In genomic region chr12:12356886-12357696, GRCh38 we compare ENCODE assay signal across 1 cellular context.
TF ChIP-seq lines count a peak whose summit lies in the region.

BORCS5 (plus strand) TSS chr12:12357078; CDS start chr12:12357452, 374 bp downstream.

TF ChIP-seq in HepG2, 621 proteins besides CTCF, POLR2A, EP300 and RAD21 (continued from another document and continues in another):
- TF ChIP-seq ARHGAP35 (CRISPR knock-in tag; IDR thresholded peaks at IDR 0.05; ENCODE audit: borderline replicate concordance) (peak; percentile 36; the same call in 1 of the 2 replicates), ZSCAN30 (CRISPR knock-in tag; IDR thresholded peaks at IDR 0.05) (no peak), CHCHD3 (CRISPR knock-in tag; IDR thresholded peaks at IDR 0.05) (peak; percentile 66; the same call in 1 of the 2 replicates), KDM3A (CRISPR knock-in tag; IDR thresholded peaks at IDR 0.05; ENCODE audit: low read depth) (peak; percentile 65; the same call in 1 of the 2 replicates), ZNF124 (CRISPR knock-in tag; IDR thresholded peaks at IDR 0.05) (peak; percentile 54; the same call in 1 of the 2 replicates), ZBTB7B (CRISPR knock-in tag; IDR thresholded peaks at IDR 0.05) (peak; percentile 60; the same call in 1 of the 2 replicates), SMARCE1 (IDR thresholded peaks at IDR 0.05; ENCODE audit: borderline replicate concordance) (no peak), ZNF121 (CRISPR knock-in tag; IDR thresholded peaks at IDR 0.05) (no peak), SP4 (CRISPR knock-in tag; IDR thresholded peaks at IDR 0.05) (peak; percentile 81), RNF2 (conservative IDR thresholded peaks at IDR 0.05; ENCODE audit: low read depth) (peak; percentile 65; the same call in 1 of the 2 replicates), ZNF772 (CRISPR knock-in tag; IDR thresholded peaks at IDR 0.05) (peak; percentile 93; the same call in 1 of the 2 replicates), ZKSCAN5 (CRISPR knock-in tag; IDR thresholded peaks at IDR 0.05) (no peak), HOXA9 (CRISPR knock-in tag; IDR thresholded peaks at IDR 0.05; ENCODE audit: borderline replicate concordance) (no peak), MLLT10 (CRISPR knock-in tag; IDR thresholded peaks at IDR 0.05) (no peak), STAG1 (CRISPR knock-in tag; IDR thresholded peaks at IDR 0.05) (peak; percentile 47), ZUFSP (CRISPR knock-in tag; IDR thresholded peaks at IDR 0.05; ENCODE audit: borderline replicate concordance) (no peak), CREB1 (IDR thresholded peaks at IDR 0.05) (peak; percentile 51), CREB1 (CRISPR knock-in tag; IDR thresholded peaks at IDR 0.05) (peak; percentile 89), SOX13 (IDR thresholded peaks at IDR 0.05) (no peak), SOX13 (CRISPR knock-in tag; conservative IDR thresholded peaks at IDR 0.05 in 1 of 2, IDR thresholded peaks at IDR 0.05 in 1 of 2) (no peak; a peak in 1 of 4 replicates), U2AF1 (optimal IDR thresholded peaks at IDR 0.05; ENCODE audit: low read depth, low read length) (no peak), HNRNPL (IDR thresholded peaks at IDR 0.05; ENCODE audit: low read depth, low read length) (0 out of 2 replicates have a peak, but pooled peaks have one; percentile 32), MAFK (conservative IDR thresholded peaks at IDR 0.05 in 1 of 2, IDR thresholded peaks at IDR 0.05 in 1 of 2; ENCODE audit: low read length in 2 of 2) (no peak), NFRKB (IDR thresholded peaks at IDR 0.05) (no peak), ZNF552 (CRISPR knock-in tag; IDR thresholded peaks at IDR 0.05; ENCODE audit: borderline replicate concordance) (no peak), ZKSCAN1 (IDR thresholded peaks at IDR 0.05; ENCODE audit: low read length) (no peak), HNRNPH1 (optimal IDR thresholded peaks at IDR 0.05; ENCODE audit: low read depth, low read length) (no peak), LBX2 (CRISPR knock-in tag; IDR thresholded peaks at IDR 0.05; ENCODE audit: borderline replicate concordance) (peak; percentile 67; the same call in 1 of the 2 replicates), ZNF713 (CRISPR knock-in tag; IDR thresholded peaks at IDR 0.05) (no peak), THRA (CRISPR knock-in tag; IDR thresholded peaks at IDR 0.05; ENCODE audit: borderline replicate concordance) (peak; percentile 36; the same call in 1 of the 2 replicates), SMARCC2 (IDR thresholded peaks at IDR 0.05) (no peak), HOXA3 (CRISPR knock-in tag; IDR thresholded peaks at IDR 0.05) (peak; percentile 62; the same call in 1 of the 2 replicates), ZNF550 (CRISPR knock-in tag; IDR thresholded peaks at IDR 0.05; ENCODE audit: borderline replicate concordance) (no peak), RORA (CRISPR knock-in tag; IDR thresholded peaks at IDR 0.05) (no peak), ZNF747 (CRISPR knock-in tag; IDR thresholded peaks at IDR 0.05; ENCODE audit: borderline replicate concordance) (peak; percentile 96), ZFP90 (CRISPR knock-in tag; IDR thresholded peaks at IDR 0.05; ENCODE audit: borderline replicate concordance) (no peak), PPARG (CRISPR knock-in tag; conservative IDR thresholded peaks at IDR 0.05) (no peak), TP53 (CRISPR knock-in tag; conservative IDR thresholded peaks at IDR 0.05) (no peak)
- TF ChIP-seq, protein P1, sequence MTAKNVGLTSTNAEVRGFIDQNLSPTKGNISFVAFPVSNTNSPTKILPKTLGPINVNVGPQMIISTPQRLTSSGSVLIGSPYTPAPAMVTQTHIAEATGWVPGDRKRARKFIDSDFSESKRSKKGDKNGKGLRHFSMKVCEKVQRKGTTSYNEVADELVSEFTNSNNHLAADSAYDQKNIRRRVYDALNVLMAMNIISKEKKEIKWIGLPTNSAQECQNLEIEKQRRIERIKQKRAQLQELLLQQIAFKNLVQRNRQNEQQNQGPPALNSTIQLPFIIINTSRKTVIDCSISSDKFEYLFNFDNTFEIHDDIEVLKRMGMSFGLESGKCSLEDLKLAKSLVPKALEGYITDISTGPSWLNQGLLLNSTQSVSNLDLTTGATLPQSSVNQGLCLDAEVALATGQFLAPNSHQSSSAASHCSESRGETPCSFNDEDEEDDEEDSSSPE (CRISPR knock-in tag; IDR thresholded peaks at IDR 0.05), result peak; percentile 74
- TF ChIP-seq, protein P2, sequence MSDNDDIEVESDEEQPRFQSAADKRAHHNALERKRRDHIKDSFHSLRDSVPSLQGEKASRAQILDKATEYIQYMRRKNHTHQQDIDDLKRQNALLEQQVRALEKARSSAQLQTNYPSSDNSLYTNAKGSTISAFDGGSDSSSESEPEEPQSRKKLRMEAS (IDR thresholded peaks at IDR 0.05), result peak; percentile 83
- TF ChIP-seq, protein P3, sequence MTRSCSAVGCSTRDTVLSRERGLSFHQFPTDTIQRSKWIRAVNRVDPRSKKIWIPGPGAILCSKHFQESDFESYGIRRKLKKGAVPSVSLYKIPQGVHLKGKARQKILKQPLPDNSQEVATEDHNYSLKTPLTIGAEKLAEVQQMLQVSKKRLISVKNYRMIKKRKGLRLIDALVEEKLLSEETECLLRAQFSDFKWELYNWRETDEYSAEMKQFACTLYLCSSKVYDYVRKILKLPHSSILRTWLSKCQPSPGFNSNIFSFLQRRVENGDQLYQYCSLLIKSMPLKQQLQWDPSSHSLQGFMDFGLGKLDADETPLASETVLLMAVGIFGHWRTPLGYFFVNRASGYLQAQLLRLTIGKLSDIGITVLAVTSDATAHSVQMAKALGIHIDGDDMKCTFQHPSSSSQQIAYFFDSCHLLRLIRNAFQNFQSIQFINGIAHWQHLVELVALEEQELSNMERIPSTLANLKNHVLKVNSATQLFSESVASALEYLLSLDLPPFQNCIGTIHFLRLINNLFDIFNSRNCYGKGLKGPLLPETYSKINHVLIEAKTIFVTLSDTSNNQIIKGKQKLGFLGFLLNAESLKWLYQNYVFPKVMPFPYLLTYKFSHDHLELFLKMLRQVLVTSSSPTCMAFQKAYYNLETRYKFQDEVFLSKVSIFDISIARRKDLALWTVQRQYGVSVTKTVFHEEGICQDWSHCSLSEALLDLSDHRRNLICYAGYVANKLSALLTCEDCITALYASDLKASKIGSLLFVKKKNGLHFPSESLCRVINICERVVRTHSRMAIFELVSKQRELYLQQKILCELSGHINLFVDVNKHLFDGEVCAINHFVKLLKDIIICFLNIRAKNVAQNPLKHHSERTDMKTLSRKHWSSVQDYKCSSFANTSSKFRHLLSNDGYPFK (CRISPR knock-in tag; IDR thresholded peaks at IDR 0.05; ENCODE audit: borderline replicate concordance), result no peak; the same call in none of the 2 replicates
- TF ChIP-seq, protein P4, sequence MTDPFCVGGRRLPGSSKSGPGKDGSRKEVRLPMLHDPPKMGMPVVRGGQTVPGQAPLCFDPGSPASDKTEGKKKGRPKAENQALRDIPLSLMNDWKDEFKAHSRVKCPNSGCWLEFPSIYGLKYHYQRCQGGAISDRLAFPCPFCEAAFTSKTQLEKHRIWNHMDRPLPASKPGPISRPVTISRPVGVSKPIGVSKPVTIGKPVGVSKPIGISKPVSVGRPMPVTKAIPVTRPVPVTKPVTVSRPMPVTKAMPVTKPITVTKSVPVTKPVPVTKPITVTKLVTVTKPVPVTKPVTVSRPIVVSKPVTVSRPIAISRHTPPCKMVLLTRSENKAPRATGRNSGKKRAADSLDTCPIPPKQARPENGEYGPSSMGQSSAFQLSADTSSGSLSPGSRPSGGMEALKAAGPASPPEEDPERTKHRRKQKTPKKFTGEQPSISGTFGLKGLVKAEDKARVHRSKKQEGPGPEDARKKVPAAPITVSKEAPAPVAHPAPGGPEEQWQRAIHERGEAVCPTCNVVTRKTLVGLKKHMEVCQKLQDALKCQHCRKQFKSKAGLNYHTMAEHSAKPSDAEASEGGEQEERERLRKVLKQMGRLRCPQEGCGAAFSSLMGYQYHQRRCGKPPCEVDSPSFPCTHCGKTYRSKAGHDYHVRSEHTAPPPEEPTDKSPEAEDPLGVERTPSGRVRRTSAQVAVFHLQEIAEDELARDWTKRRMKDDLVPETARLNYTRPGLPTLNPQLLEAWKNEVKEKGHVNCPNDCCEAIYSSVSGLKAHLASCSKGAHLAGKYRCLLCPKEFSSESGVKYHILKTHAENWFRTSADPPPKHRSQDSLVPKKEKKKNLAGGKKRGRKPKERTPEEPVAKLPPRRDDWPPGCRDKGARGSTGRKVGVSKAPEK (CRISPR knock-in tag; IDR thresholded peaks at IDR 0.05; ENCODE audit: borderline replicate concordance), result 0 out of 2 replicates have a peak, but pooled peaks have one; percentile 58
- TF ChIP-seq, protein P5, sequence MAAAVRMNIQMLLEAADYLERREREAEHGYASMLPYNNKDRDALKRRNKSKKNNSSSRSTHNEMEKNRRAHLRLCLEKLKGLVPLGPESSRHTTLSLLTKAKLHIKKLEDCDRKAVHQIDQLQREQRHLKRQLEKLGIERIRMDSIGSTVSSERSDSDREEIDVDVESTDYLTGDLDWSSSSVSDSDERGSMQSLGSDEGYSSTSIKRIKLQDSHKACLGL (CRISPR knock-in tag; IDR thresholded peaks at IDR 0.05), result peak; percentile 75; the same call in 1 of the 2 replicates
- TF ChIP-seq, protein P6, sequence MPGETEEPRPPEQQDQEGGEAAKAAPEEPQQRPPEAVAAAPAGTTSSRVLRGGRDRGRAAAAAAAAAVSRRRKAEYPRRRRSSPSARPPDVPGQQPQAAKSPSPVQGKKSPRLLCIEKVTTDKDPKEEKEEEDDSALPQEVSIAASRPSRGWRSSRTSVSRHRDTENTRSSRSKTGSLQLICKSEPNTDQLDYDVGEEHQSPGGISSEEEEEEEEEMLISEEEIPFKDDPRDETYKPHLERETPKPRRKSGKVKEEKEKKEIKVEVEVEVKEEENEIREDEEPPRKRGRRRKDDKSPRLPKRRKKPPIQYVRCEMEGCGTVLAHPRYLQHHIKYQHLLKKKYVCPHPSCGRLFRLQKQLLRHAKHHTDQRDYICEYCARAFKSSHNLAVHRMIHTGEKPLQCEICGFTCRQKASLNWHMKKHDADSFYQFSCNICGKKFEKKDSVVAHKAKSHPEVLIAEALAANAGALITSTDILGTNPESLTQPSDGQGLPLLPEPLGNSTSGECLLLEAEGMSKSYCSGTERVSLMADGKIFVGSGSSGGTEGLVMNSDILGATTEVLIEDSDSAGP (CRISPR knock-in tag; IDR thresholded peaks at IDR 0.05; ENCODE audit: borderline replicate concordance), result peak; percentile 96
- TF ChIP-seq, protein P7, sequence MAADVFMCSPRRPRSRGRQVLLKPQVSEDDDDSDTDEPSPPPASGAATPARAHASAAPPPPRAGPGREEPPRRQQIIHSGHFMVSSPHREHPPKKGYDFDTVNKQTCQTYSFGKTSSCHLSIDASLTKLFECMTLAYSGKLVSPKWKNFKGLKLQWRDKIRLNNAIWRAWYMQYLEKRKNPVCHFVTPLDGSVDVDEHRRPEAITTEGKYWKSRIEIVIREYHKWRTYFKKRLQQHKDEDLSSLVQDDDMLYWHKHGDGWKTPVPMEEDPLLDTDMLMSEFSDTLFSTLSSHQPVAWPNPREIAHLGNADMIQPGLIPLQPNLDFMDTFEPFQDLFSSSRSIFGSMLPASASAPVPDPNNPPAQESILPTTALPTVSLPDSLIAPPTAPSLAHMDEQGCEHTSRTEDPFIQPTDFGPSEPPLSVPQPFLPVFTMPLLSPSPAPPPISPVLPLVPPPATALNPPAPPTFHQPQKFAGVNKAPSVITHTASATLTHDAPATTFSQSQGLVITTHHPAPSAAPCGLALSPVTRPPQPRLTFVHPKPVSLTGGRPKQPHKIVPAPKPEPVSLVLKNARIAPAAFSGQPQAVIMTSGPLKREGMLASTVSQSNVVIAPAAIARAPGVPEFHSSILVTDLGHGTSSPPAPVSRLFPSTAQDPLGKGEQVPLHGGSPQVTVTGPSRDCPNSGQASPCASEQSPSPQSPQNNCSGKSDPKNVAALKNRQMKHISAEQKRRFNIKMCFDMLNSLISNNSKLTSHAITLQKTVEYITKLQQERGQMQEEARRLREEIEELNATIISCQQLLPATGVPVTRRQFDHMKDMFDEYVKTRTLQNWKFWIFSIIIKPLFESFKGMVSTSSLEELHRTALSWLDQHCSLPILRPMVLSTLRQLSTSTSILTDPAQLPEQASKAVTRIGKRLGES (CRISPR knock-in tag; IDR thresholded peaks at IDR 0.05; ENCODE audit: borderline replicate concordance), result no peak
- TF ChIP-seq, protein P8, sequence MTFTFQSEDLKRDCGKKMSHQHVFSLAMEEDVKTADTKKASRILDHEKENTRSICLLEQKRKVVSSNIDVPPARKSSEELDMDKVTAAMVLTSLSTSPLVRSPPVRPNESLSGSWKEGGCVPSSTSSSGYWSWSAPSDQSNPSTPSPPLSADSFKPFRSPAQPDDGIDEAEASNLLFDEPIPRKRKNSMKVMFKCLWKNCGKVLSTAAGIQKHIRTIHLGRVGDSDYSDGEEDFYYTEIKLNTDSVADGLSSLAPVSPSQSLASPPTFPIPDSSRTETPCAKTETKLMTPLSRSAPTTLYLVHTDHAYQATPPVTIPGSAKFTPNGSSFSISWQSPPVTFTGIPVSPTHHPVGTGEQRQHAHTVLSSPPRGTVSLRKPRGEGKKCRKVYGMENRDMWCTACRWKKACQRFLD (CRISPR knock-in tag; IDR thresholded peaks at IDR 0.05; ENCODE audit: borderline replicate concordance), result peak; percentile 26; the same call in 1 of the 2 replicates
